Comparison of ENCODE assay signal across 25 cellular contexts in the genomic region with DNA sequence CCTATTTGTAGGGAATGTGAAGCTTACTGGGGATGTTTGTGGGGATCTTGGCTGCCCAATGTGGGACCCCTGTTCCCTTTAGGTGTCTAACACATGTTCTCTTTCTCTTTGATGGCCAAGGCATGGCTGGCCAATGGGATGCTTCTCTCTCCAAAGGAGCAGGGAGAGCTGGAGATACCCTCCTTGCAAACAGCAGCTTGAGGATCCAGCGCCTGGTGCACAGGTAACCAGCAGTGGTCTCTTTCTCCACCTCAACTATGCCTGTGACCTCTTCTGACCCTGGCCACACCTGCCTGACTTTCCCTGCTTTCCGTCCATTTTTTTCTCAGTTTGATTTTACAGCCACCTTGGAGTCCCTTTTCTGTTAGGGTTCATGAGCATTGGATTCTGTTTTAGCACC. TPM values are rescaled to one million over a fixed set of nuclear protein-coding genes. Genes with fewer than 3 reads are reported as not detected.
"Had no signal": no experiment of that assay in that cellular context is flagged by ENCODE, and none has a peak within 500 bp of the region (broad histone marks: within the 10 kb centered on the region; RNA-seq: fewer than 3 reads in every experiment).

No MANE protein-coding gene starts in this region.

- ATAC-seq: activated naive CD4-positive, alpha-beta T cell treated with anti-CD3 and anti-CD28 coated beads, Interleukin-2, amount 50 U/mL, for 72 hours; activated T-cell treated with anti-CD3 and anti-CD28 coated beads, Interleukin-2, amount 50 U/mL, for 72 hours; gastrocnemius medialis; left cardiac atrium; psoas muscle; T-helper 17 cell had no signal

- H3K4me1 Mint-ChIP-seq: activated CD4-positive, alpha-beta T cell treated with anti-CD3 and anti-CD28 coated beads, Interleukin-2, amount 10 ng/mL, durations not matched to agents 24 days and 14 days; central memory CD8-positive, alpha-beta T cell; naive B cell had no signal

- H3K4me1 ChIP-seq: breast epithelium, gastrocnemius medialis, psoas muscle, testis, transverse colon had no signal

- H3K4me3 ChIP-seq: breast epithelium, gastrocnemius medialis, pancreas, psoas muscle, testis, transverse colon had no signal

- DNase-seq: activated CD4-positive, alpha-beta memory T cell treated with anti-CD3 and anti-CD28 coated beads for 36 hours; activated CD4-positive, alpha-beta T cell treated with anti-CD3 and anti-CD28 coated beads, Interleukin-2, amount 10 ng/mL, durations not matched to agents 24 days and 14 days; activated CD4-positive, CD25-positive, alpha-beta regulatory T cell treated with anti-CD3 and anti-CD28 coated beads, Interleukin-2, amount 50 U/mL, for 72 hours; activated naive CD4-positive, alpha-beta T cell; activated T-cell treated with anti-CD3 and anti-CD28 coated beads for 4 hours; activated T-cell treated with anti-CD3 and anti-CD28 coated beads, Interleukin-2, amount 50 U/mL, for 72 hours; dermis blood vessel endothelial cell; effector CD8-positive, alpha-beta T cell; gastrocnemius medialis; glutamatergic neuron; left cardiac atrium; naive B cell; nephron progenitor cell; psoas muscle; stimulated activated CD4-positive, alpha-beta T cell treated with anti-CD3 and anti-CD28 coated beads, Interleukin-2, amount 100 ng/mL, for 48 hours; stimulated activated naive CD4-positive, alpha-beta T cell treated with Interleukin-2 at 50 U/mL for 16 hours; T-helper 17 cell; testis; transverse colon had no signal

- H3K9me3 ChIP-seq: gastrocnemius medialis, pancreas, psoas muscle, testis, transverse colon had no signal

- H3K27me3 ChIP-seq: breast epithelium, pancreas, testis, transverse colon had no signal

- H3K27ac ChIP-seq: breast epithelium, gastrocnemius medialis, pancreas, psoas muscle, testis, transverse colon had no signal

- H3K36me3 Mint-ChIP-seq: activated CD4-positive, alpha-beta memory T cell treated with anti-CD3 and anti-CD28 coated beads for 36 hours had no signal

- H3K27ac Mint-ChIP-seq: activated CD4-positive, alpha-beta memory T cell treated with anti-CD3 and anti-CD28 coated beads for 36 hours; activated CD4-positive, alpha-beta T cell treated with anti-CD3 and anti-CD28 coated beads, Interleukin-2, amount 10 ng/mL, durations not matched to agents 24 days and 14 days; activated naive CD4-positive, alpha-beta T cell treated with anti-CD3 and anti-CD28 coated beads, Interleukin-2, amount 50 U/mL, for 72 hours; activated T-cell treated with anti-CD3 and anti-CD28 coated beads, Interleukin-2, amount 50 U/mL, for 72 hours; mesothelial cell of epicardium; naive B cell; T-helper 17 cell had no signal

- H3K36me3 ChIP-seq: breast epithelium, gastrocnemius medialis, pancreas, transverse colon had no signal

- H3K4me3 Mint-ChIP-seq: activated CD4-positive, alpha-beta memory T cell treated with anti-CD3 and anti-CD28 coated beads for 36 hours; activated CD4-positive, alpha-beta T cell treated with anti-CD3 and anti-CD28 coated beads, Interleukin-2, amount 10 ng/mL, durations not matched to agents 24 days and 14 days; activated T-cell treated with anti-CD3 and anti-CD28 coated beads, Interleukin-2, amount 50 U/mL, for 72 hours; central memory CD8-positive, alpha-beta T cell; mesothelial cell of epicardium; naive B cell; nephron progenitor cell; T-helper 17 cell had no signal

RNA-seq across cellular contexts. Expression of a gene that starts 16.8 kb away (rescaled TPM):
- total RNA-seq: dermis blood vessel endothelial cell, epithelial cell of proximal tubule had no signal
